8 cellular contexts compared by ENCODE assay signal in the genomic region with DNA sequence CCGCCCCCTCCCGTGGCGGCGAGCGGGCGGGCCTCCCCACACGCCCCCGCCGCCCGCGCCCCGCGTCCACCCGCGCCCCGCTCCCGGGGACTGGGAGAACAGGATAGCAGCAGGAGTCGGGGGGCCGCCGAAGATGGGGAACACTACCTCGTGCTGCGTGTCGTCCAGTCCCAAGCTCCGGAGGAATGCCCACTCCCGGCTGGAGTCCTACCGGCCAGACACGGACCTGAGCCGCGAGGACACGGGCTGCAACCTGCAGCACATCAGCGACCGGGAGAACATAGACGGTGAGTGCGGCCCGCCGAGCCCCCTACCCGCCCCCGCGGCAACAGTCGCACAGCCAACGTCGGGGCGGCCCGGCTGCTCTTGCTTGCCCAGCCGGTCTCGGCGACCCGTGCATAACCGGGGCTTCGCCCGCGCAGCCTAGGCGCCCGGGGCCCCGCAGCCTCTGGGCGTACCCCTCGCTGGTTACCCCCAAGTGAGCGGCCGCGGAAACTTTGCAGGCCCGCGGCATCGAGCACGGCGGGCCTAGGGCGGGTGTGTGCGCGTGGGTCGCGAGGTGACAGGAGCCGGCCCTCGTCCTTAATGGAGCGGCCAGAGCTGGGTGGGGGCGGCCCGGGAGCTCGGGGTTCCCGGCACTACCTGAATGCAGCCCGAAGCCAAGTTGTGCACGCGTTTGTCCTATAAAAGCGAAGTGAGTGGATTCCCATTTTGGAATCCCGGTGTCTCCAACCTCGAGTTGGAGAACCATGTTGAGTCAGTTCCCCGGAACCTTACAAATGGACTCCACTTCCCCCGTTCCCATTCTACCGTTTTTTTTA. TPM values are rescaled to one million over a fixed set of nuclear protein-coding genes. Genes with fewer than 3 reads are reported as not detected.
DNase-seq lines count a peak whose midpoint lies in the region; ATAC-seq and TF ChIP-seq lines count a peak whose summit lies in the region.

No MANE protein-coding gene starts in this region.

- H3K9me3 ChIP-seq in right lobe of liver = no peaks in the 10 kb centered on the region

- no peaks in the 10 kb centered on the region for H3K27me3 ChIP-seq in right lobe of liver

- peak overlapping the region; percentile 75 to 93 (median 83) for H3K4me3 ChIP-seq in right lobe of liver

- H3K36me3 ChIP-seq in right lobe of liver = no peaks in the 10 kb centered on the region

- ATAC-seq in GM18907 (IDR thresholded peaks at IDR 0.05; ENCODE audit: unreplicated experiment) (peak; percentile 11), HG03442 (IDR thresholded peaks at IDR 0.05; ENCODE audit: unreplicated experiment) (peak; percentile 5), right lobe of liver (peak; percentile 20 to 48 (median 40))

- H3K27ac ChIP-seq in VCaP (peak overlapping the region; percentile 83), cingulate gyrus (ENCODE audit: low read depth, low read length) (peak overlapping the region; percentile 29), right lobe of liver (peak overlapping the region; percentile 23 to 48 (median 29))

- TF ChIP-seq POLR2A in right lobe of liver (IDR thresholded peaks at IDR 0.05) = no peak

- TF ChIP-seq CTCF in VCaP (conservative IDR thresholded peaks at IDR 0.05) (no peak), right lobe of liver (IDR thresholded peaks at IDR 0.05) (no peak)

- peak; percentile 42 for DNase-seq in 8988T
- peak; percentile 57 to 69 (median 57) for DNase-seq in right lobe of liver
- DNase-seq in stimulated activated naive CD4-positive, alpha-beta T cell treated with Interleukin-2 at 50 U/mL for 16 hours (lab: John Stamatoyannopoulos, UW) = peak; percentile 33
- DNase-seq in SIG-M5 treated with dmso at 0.1 percent for 504 hours (lab: John Stamatoyannopoulos, UW; ENCODE audit: unreplicated experiment) = no peak

- 0% methylated on average over 16 of the region's 86 CpGs for WGBS in right lobe of liver (ENCODE audit: insufficient coverage, low coverage, low lambda C conversion rate, missing lambda C conversion rate)

- intact Hi-C loops in right lobe of liver (cut with DNase I) = loop anchor here in 1 of 2 donors (10.0 kb wide), 1 partner anchor 228 kb away; no protein-coding TSS in a partner anchor

- H3K4me1 ChIP-seq in right lobe of liver = peaks cover 0 to 38% (median 16%) of the 10 kb centered on the region in 4 donors

RNA-seq across cellular contexts. Expression of a gene that starts 0.8 kb away (rescaled TPM):
- 10 to 100 TPM; 22.4 to 49.2 (median 41.4) TPM for total RNA-seq in right lobe of liver

Comparison
In these comparisons a context has a peak if more than half of its experiments do, and no peak if none do; other contexts are left out.
1. H3K27ac ChIP-seq: peak in every context shown above with its lines; median percentile 83 in VCaP; 29 in cingulate gyrus; 29 in right lobe of liver.